Comparison of ENCODE assay signal across 13 cellular contexts in genomic region chr5:78566747-78567449, GRCh38.
A peak's percentile ranks its signal among the peaks of the same experiment; 100 is the strongest.
DNase-seq lines count a peak whose midpoint lies in the region; ATAC-seq and TF ChIP-seq lines count a peak whose summit lies in the region.
"Had no signal": no experiment of that assay in that cellular context is flagged by ENCODE, and none has a peak within 500 bp of the region (broad histone marks: within the 10 kb centered on the region; RNA-seq: fewer than 3 reads in every experiment).

No MANE protein-coding gene starts in this region.

- DNase-seq in Right ventricle myocardium inferior (ENCODE audit: missing footprints) (no peak), left ventricle myocardium superior (no peak), fibroblast of mammary gland (ENCODE audit: low read depth) (peak; percentile 64), thoracic aorta (ENCODE audit: low spot score) (no peak), midbrain (lab: John Stamatoyannopoulos, UW) (no peak)
- DNase-seq: effector memory CD4-positive, alpha-beta T cell; hippocampal formation; mesendoderm; NCI-H1436; NCI-H82 had no signal

- ATAC-seq in Right ventricle myocardium inferior (peak; percentile 20), left ventricle myocardium superior (no peak), SK-N-SH treated with all-trans-retinoic acid at 6 μM for 48 hours (peak; percentile 4; the same call in 1 of the 3 replicates), thoracic aorta (ENCODE audit: insufficient number of reproducible peaks, low FRiP score, low read depth) (peak; percentile 58), HG03039 (IDR thresholded peaks at IDR 0.05; ENCODE audit: unreplicated experiment) (no peak), GM21390 (IDR thresholded peaks at IDR 0.05; ENCODE audit: unreplicated experiment) (no peak)

- H3K4me3 ChIP-seq in fibroblast of mammary gland (ENCODE audit: control insufficient read depth, low read depth, low read length) (no peak overlapping the region), thoracic aorta (no peak overlapping the region)

- TF ChIP-seq CTCF in fibroblast of mammary gland (conservative IDR thresholded peaks at IDR 0.05; ENCODE audit: control insufficient read depth, insufficient read depth, low read depth, low read length) (no peak), thoracic aorta (IDR thresholded peaks at IDR 0.05) (no peak)

- intact Hi-C loops in Right ventricle myocardium inferior (cut with DNase I) = no loop called here
- intact Hi-C loops in left ventricle myocardium superior (cut with micrococcal nuclease) = no loop called here

- no peaks in the 10 kb centered on the region for H3K36me3 ChIP-seq in thoracic aorta

- H3K27me3 ChIP-seq in thoracic aorta (replicated peaks; ENCODE audit: insufficient read depth) = no peaks in the 10 kb centered on the region

- H3K9me3 ChIP-seq in thoracic aorta = no peaks in the 10 kb centered on the region

- H3K27ac ChIP-seq in thoracic aorta = peak overlapping the region; percentile 58 to 62

- peaks cover 34 to 48% of the 10 kb centered on the region in 2 donors for H3K4me1 ChIP-seq in thoracic aorta (ENCODE audit: control insufficient read depth in 1 of 2, low read depth in 2 of 2)

TF ChIP-seq in SK-N-SH treated with all-trans-retinoic acid at 6 μM for 48 hours, 23 proteins besides CTCF, POLR2A, EP300 and RAD21:
- TF ChIP-seq ISL1 (CRISPR knock-in tag; IDR thresholded peaks at IDR 0.05) (peak; percentile 37; the same call in 1 of the 2 replicates), ZC3H10 (CRISPR knock-in tag; IDR thresholded peaks at IDR 0.05) (no peak), ESRRG (CRISPR knock-in tag; IDR thresholded peaks at IDR 0.05) (no peak), PPARA (CRISPR knock-in tag; IDR thresholded peaks at IDR 0.05; ENCODE audit: borderline replicate concordance) (no peak)

Comparison
In these comparisons a context has a peak if more than half of its experiments do, and no peak if none do; other contexts are left out.
1. ATAC-seq: peak in Right ventricle myocardium inferior (single experiment), SK-N-SH treated with all-trans-retinoic acid at 6 μM for 48 hours (single experiment) and thoracic aorta (single experiment); none in left ventricle myocardium superior (single experiment), HG03039 (single experiment) and GM21390 (single experiment).